Comparison of ENCODE assay signal across 9 cellular contexts in genomic region chr14:100236873-100237272, GRCh38. TPM values are rescaled to one million over a fixed set of nuclear protein-coding genes. Genes with fewer than 3 reads are reported as not detected.
DNase-seq lines count a peak whose midpoint lies in the region; ATAC-seq and TF ChIP-seq lines count a peak whose summit lies in the region.
"Had no signal": no experiment of that assay in that cellular context is flagged by ENCODE, and none has a peak within 500 bp of the region (broad histone marks: within the 10 kb centered on the region; RNA-seq: fewer than 3 reads in every experiment).

No MANE protein-coding gene starts in this region.

- ATAC-seq in HG03432 (IDR thresholded peaks at IDR 0.05; ENCODE audit: unreplicated experiment): no peak

- no peak overlapping the region for H4K12ac ChIP-seq in trophoblast cell (ENCODE audit: low read depth, low read length)

- no peak for TF ChIP-seq CTCF in endodermal cell (conservative IDR thresholded peaks at IDR 0.05)

- H3K9me3 Mint-ChIP-seq in endodermal cell: no peaks in the 10 kb centered on the region

- H2AFZ ChIP-seq in trophoblast cell (ENCODE audit: insufficient read depth, low read length, poor library complexity): no peak overlapping the region

- H3K9me3 ChIP-seq in NT2/D1 (ENCODE audit: insufficient read depth, low read length) (no peaks in the 10 kb centered on the region), endodermal cell (ENCODE audit: control insufficient read depth, low read length) (no peaks in the 10 kb centered on the region), trophoblast cell (ENCODE audit: insufficient read depth, low read depth, low read length) (peaks cover 4% of the 10 kb centered on the region)

- H3K4me2 ChIP-seq in trophoblast cell (ENCODE audit: low read length): peak overlapping the region; percentile 92

- H3K18ac ChIP-seq in trophoblast cell (ENCODE audit: low read length): no peak overlapping the region

- H3K79me2 ChIP-seq in trophoblast cell (ENCODE audit: control insufficient read depth, insufficient read depth, low read length, poor library complexity): peaks cover 32% of the 10 kb centered on the region

- H2BK5ac ChIP-seq in trophoblast cell (ENCODE audit: low read depth, low read length, poor library complexity): no peak overlapping the region

- H2BK12ac ChIP-seq in trophoblast cell (ENCODE audit: low read length): no peak overlapping the region

- peaks cover 27% of the 10 kb centered on the region for H3K4me1 Mint-ChIP-seq in endodermal cell

- no peak overlapping the region for H2BK120ac ChIP-seq in trophoblast cell (ENCODE audit: insufficient read depth, low read length, poor library complexity)

- H3K36me3 ChIP-seq in NT2/D1 (ENCODE audit: insufficient read depth, insufficient read length, low read length) (peaks cover 33% of the 10 kb centered on the region), endodermal cell (ENCODE audit: control insufficient read depth, insufficient read depth, low read length) (peaks cover 16% of the 10 kb centered on the region), trophoblast cell (ENCODE audit: control insufficient read depth in 1 of 2, insufficient read depth in 2 of 2, low read length in 2 of 2) (peaks cover 0 to 1% of the 10 kb centered on the region in 2 experiments)

- peak overlapping the region; percentile 95 for H3K4ac ChIP-seq in trophoblast cell (ENCODE audit: low read depth, low read length)

- H3K27ac ChIP-seq in endodermal cell (ENCODE audit: low read depth, low read length): no peak overlapping the region
- H3K27ac ChIP-seq in trophoblast cell (ENCODE audit: low read depth, low read length): no peak overlapping the region

- H3K27me3 Mint-ChIP-seq in endodermal cell (ENCODE audit: insufficient read depth): no peaks in the 10 kb centered on the region

- H4K8ac ChIP-seq in trophoblast cell (ENCODE audit: low read depth, low read length): no peak overlapping the region

- peak overlapping the region; percentile 94 for H3K9ac ChIP-seq in NT2/D1 (ENCODE audit: insufficient read length, low read depth)
- peak overlapping the region; percentile 88 for H3K9ac ChIP-seq in endodermal cell (ENCODE audit: extremely low read depth, low read length, poor library complexity, severe bottlenecking)
- no peak overlapping the region for H3K9ac ChIP-seq in trophoblast cell (ENCODE audit: low read length)

- peak overlapping the region; percentile 99 for H3K4me3 ChIP-seq in GM08714 (ENCODE audit: low read length)
- H3K4me3 ChIP-seq in NT2/D1 (ENCODE audit: insufficient read length, low read depth): peak overlapping the region; percentile 70
- peak overlapping the region; percentile 86 for H3K4me3 ChIP-seq in endodermal cell (ENCODE audit: low read length)
- H3K4me3 ChIP-seq in trophoblast cell (ENCODE audit: low read depth, low read length): no peak overlapping the region

- peak overlapping the region; percentile 41 for H3K27ac Mint-ChIP-seq in endodermal cell

- H3K4me1 ChIP-seq in NT2/D1 (ENCODE audit: insufficient read depth, insufficient read length) (peaks cover 4% of the 10 kb centered on the region), endodermal cell (ENCODE audit: control insufficient read depth, insufficient read depth, low read length) (no peaks in the 10 kb centered on the region), trophoblast cell (ENCODE audit: control insufficient read depth in 1 of 2, insufficient read depth in 2 of 2, low read length in 2 of 2) (no peaks in the 10 kb centered on the region)

- H2AK5ac ChIP-seq in trophoblast cell (ENCODE audit: low read length): no peak overlapping the region

- no peak for DNase-seq in NT2/D1 (ENCODE audit: low read depth, low spot score)
- no peak for DNase-seq in endodermal cell
- DNase-seq in trophoblast cell: no peak
- DNase-seq in ecto neural progenitor cell (ENCODE audit: low spot score): no peak
- no peak for DNase-seq in H4 (ENCODE audit: low spot score)
- no peak for DNase-seq in inferior parietal cortex (ENCODE audit: extremely low spot score)
- DNase-seq: NCI-H510A treated with DMSO at 0.1 percent for 48 hours had no signal

- H3K4me3 Mint-ChIP-seq in endodermal cell: peak overlapping the region; percentile 81

- no peaks in the 10 kb centered on the region for H3K27me3 ChIP-seq in NT2/D1 (ENCODE audit: insufficient read depth, insufficient read length)
- no peaks in the 10 kb centered on the region for H3K27me3 ChIP-seq in endodermal cell (ENCODE audit: control insufficient read depth, insufficient read depth, low read length, poor library complexity, severe bottlenecking)
- H3K27me3 ChIP-seq in trophoblast cell (ENCODE audit: insufficient read depth, low read length): no peaks in the 10 kb centered on the region

- H4K91ac ChIP-seq in trophoblast cell (ENCODE audit: low read depth, low read length): no peak overlapping the region

- H3K79me1 ChIP-seq in trophoblast cell (ENCODE audit: low read length): peaks cover 15% of the 10 kb centered on the region

- H3K36me3 Mint-ChIP-seq in endodermal cell (ENCODE audit: low read depth): peaks cover 24% of the 10 kb centered on the region

- H3K14ac ChIP-seq in trophoblast cell (ENCODE audit: low read length): no peak overlapping the region

- H3K23ac ChIP-seq in trophoblast cell (ENCODE audit: low read length): no peak overlapping the region

RNA-seq across cellular contexts. Expression of gene YY1, which starts 2.1 kb away (rescaled TPM):
- 100 to 1,000 TPM in 1 of 2 donors, 10 to 100 TPM in 1; 94.8 to 103 TPM for total RNA-seq in endodermal cell
- 84.2 TPM for polyA plus RNA-seq in endodermal cell (2013, experiment 1 of 2)
- polyA plus RNA-seq in endodermal cell (2013, experiment 2 of 2): 82.6 TPM
- polyA plus RNA-seq in trophoblast cell (2013): 88.5 and 92.7 TPM in 2 replicates
- total RNA-seq in H4 (2014; rRNA removed; shearing (Covaris generic)): 32.3 and 44.7 TPM in 2 replicates
